Comparison of ENCODE assay signal across 8 cellular contexts in the genomic region with DNA sequence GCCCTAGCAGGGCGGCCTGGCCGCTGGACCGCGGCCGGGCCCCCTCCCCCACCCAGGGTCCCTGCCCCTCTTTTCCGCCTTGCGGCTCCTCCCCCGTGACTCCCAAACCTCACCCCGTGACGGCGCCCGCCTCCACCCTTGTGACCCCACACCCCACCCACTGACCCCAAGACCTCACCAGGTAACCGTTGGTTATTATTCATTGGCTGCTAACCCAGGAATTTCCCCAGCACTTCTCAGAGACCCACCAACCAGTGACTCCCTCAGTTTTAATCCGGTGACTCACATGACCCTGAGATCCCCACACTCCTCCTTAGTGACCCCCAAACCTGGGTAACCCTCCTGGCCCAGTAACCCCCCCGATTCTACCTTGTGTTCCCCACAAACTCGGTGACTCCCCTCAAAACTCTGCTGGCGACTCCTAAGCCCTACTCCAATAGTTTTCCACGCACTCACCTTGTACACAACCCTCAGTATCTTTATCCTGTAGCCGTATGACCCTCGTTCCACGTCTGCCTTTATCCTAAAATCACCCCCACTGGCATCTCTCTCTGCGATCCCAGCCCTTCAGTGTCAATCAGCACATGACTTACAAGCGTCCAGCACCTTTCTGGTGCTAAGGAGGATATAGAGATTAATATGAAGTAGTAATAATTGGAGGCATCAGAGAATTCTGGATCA. TPM values are rescaled to one million over a fixed set of nuclear protein-coding genes. Genes with fewer than 3 reads are reported as not detected.
DNase-seq lines count a peak whose midpoint lies in the region; ATAC-seq and TF ChIP-seq lines count a peak whose summit lies in the region.

No MANE protein-coding gene starts in this region.

- WGBS in heart left ventricle, 4 donors: 4 to 6% (median 5%) methylated on average over 14 to 23 of the region's 23 CpGs
- WGBS in upper lobe of left lung, 2 donors: 8 to 11% methylated on average over 9 to 15 of the region's 23 CpGs

- H3K4me3 ChIP-seq in BJ (ENCODE audit: low read depth, low read length) (peak overlapping the region; percentile 93), SJSA1 (peak overlapping the region; percentile 89), heart left ventricle (peak overlapping the region; percentile 63 to 99 (median 95)), upper lobe of left lung (peak overlapping the region; percentile 71 to 93 (median 87))

- no peaks in the 10 kb centered on the region for H3K27me3 ChIP-seq in BJ (ENCODE audit: control insufficient read depth, insufficient read depth, low read length)
- no peaks in the 10 kb centered on the region for H3K27me3 ChIP-seq in SJSA1 (replicated peaks)
- H3K27me3 ChIP-seq in heart left ventricle: no peaks in the 10 kb centered on the region
- no peaks in the 10 kb centered on the region for H3K27me3 ChIP-seq in upper lobe of left lung

- H3K27ac ChIP-seq in SJSA1: peak overlapping the region; percentile 85
- peak overlapping the region; percentile 97 to 100 (median 99) for H3K27ac ChIP-seq in heart left ventricle
- H3K27ac ChIP-seq in upper lobe of left lung: peak overlapping the region; percentile 94 to 98 (median 96)

- POLR2A ChIA-PET in BJ (lab: Charles Lee): interaction anchor here (1.0 kb wide), 1 partner anchor 12 kb away, joined by 3 read pairs; no protein-coding TSS in a partner anchor

- TF ChIP-seq EP300 in upper lobe of left lung (IDR thresholded peaks at IDR 0.05): no peak

- TF ChIP-seq POLR2A in heart left ventricle (IDR thresholded peaks at IDR 0.05) (no peak), upper lobe of left lung (IDR thresholded peaks at IDR 0.05) (no peak)

- peak; percentile 33 for ATAC-seq in HG03521 (IDR thresholded peaks at IDR 0.05; ENCODE audit: unreplicated experiment)
- ATAC-seq in heart left ventricle: peak; percentile 34 to 74 (median 66)
- ATAC-seq in upper lobe of left lung (ENCODE audit: low FRiP score in 2 of 2): peak; percentile 81 to 85

- 0 out of 2 replicates have a peak, but pooled peaks cover 2% of the 10 kb centered on the region for H3K9me3 ChIP-seq in SJSA1 (replicated peaks)
- H3K9me3 ChIP-seq in heart left ventricle: no peaks in the 10 kb centered on the region
- no peaks in the 10 kb centered on the region for H3K9me3 ChIP-seq in upper lobe of left lung

- H3K36me3 ChIP-seq in BJ (ENCODE audit: control insufficient read depth, insufficient read depth, low read length) (no peaks in the 10 kb centered on the region), SJSA1 (0 out of 2 replicates have a peak, but pooled peaks cover 3% of the 10 kb centered on the region), heart left ventricle (no peaks in the 10 kb centered on the region), upper lobe of left lung (no peaks in the 10 kb centered on the region)

- H3K4me1 ChIP-seq in SJSA1 (replicated peaks) (peaks cover 11% of the 10 kb centered on the region), heart left ventricle (peaks cover 0 to 53% (median 36%) of the 10 kb centered on the region in 12 donors), upper lobe of left lung (peaks cover 13 to 34% (median 26%) of the 10 kb centered on the region in 4 donors)

- intact Hi-C loops in heart left ventricle (cut with DNase I) (no loop called here), posterior vena cava (cut with DNase I) (no loop called here)

- no peak for TF ChIP-seq CTCF in BJ (IDR thresholded peaks at IDR 0.05; ENCODE audit: insufficient read depth, low read depth, low read length)
- TF ChIP-seq CTCF in heart left ventricle (IDR thresholded peaks at IDR 0.05): no peak
- no peak for TF ChIP-seq CTCF in upper lobe of left lung (IDR thresholded peaks at IDR 0.05)

- DNase-seq in BJ (ENCODE audit: low read depth) (no peak), GM19240 (ENCODE audit: insufficient read length, low spot score) (peak; percentile 55), SJSA1 (ENCODE audit: low read depth in 1 of 2, low spot score in 2 of 2) (peak; percentile 25 to 67), heart left ventricle (peak; percentile 77 to 86 (median 81)), posterior vena cava (ENCODE audit: low spot score) (peak; percentile 90), upper lobe of left lung (peak; percentile 88 to 94)
- peak; percentile 69 for DNase-seq in activated naive CD4-positive, alpha-beta T cell treated with anti-CD3 and anti-CD28 coated beads, Interleukin-2, amount 50 U/mL, for 16 hours

- CTCF ChIA-PET in BJ (lab: Yijun Ruan, JAX): interaction anchor here (1.0 to 5.8 kb wide), 4 partner anchors 19 to 114 kb away, joined by 4 to 43 read pairs (median 6); no protein-coding TSS in a partner anchor

RNA-seq across cellular contexts. Expression of a gene that starts 0.6 kb away (rescaled TPM):
- 13.7 and 23.3 TPM in 2 replicates for polyA plus RNA-seq in BJ (2011; rRNA removed)
- 24.0 and 27.9 TPM in 2 replicates for polyA minus RNA-seq in BJ (2011; rRNA and poly(A)+ RNA removed)
- total RNA-seq in SJSA1 (2014; rRNA removed; shearing (Covaris generic)): 8.2 and 15.6 TPM in 2 replicates
- total RNA-seq in heart left ventricle: 10 to 100 TPM; 26.2 to 46.1 (median 33.0) TPM
- polyA plus RNA-seq in heart left ventricle: 10 to 100 TPM; 20.2 to 42.3 TPM
- 10 to 100 TPM; 23.1 to 29.6 TPM for total RNA-seq in posterior vena cava
- 100 to 1,000 TPM in 2 of 6 donors, 10 to 100 TPM in 4; 26.8 to 242 (median 38.1) TPM for total RNA-seq in upper lobe of left lung

RNA-seq across cellular contexts. Expression of a gene that starts 37.5 kb away (rescaled TPM):
- 3.7 and 4.1 TPM in 2 replicates for polyA plus RNA-seq in BJ (2011; rRNA removed)
- 1.3 and 2.8 TPM in 2 replicates for polyA minus RNA-seq in BJ (2011; rRNA and poly(A)+ RNA removed)
- total RNA-seq in SJSA1 (2014; rRNA removed; shearing (Covaris generic)): 0.05 TPM in 1 of 2 replicates, not detected in the other
- total RNA-seq in heart left ventricle: 10 to 100 TPM in 1 of 9 donors, 1 to 10 TPM in 5, under 1 TPM in 3; 0.38 to 14.4 (median 1.3) TPM
- under 1 TPM; 0.72 to 0.86 TPM for polyA plus RNA-seq in heart left ventricle
- 1 to 10 TPM; 5.5 to 6.0 TPM for total RNA-seq in posterior vena cava
- 10 to 100 TPM in 5 of 6 donors, 1 to 10 TPM in 1; 10.0 to 39.8 (median 23.4) TPM for total RNA-seq in upper lobe of left lung

RNA-seq across cellular contexts. Expression of a gene that starts 46.3 kb away (rescaled TPM):
- polyA plus RNA-seq in BJ (2011; rRNA removed) (12.3 and 13.1 TPM in 2 replicates), heart left ventricle (1 to 10 TPM in 1 of 2 donors, under 1 TPM in 1; 0.61 to 2.4 TPM)
- 16.8 and 22.5 TPM in 2 replicates for polyA minus RNA-seq in BJ (2011; rRNA and poly(A)+ RNA removed)
- total RNA-seq in SJSA1 (2014; rRNA removed; shearing (Covaris generic)): 2.6 and 4.7 TPM in 2 replicates
- total RNA-seq in heart left ventricle (10 to 100 TPM in 2 of 9 donors, 1 to 10 TPM in 7; 1.7 to 18.7 (median 4.6) TPM), posterior vena cava (10 to 100 TPM; 15.2 to 50.1 TPM), upper lobe of left lung (1 to 10 TPM in 2 of 6 donors, under 1 TPM in 4; under 0.01 to 1.2 (median 0.48) TPM)

Comparison
In these comparisons a context has a peak if more than half of its experiments do, and no peak if none do; other contexts are left out.
1. ATAC-seq: peak in every context shown above with its lines; median percentile 83 in upper lobe of left lung; 66 in heart left ventricle; 33 in HG03521.